Comparison of ENCODE assay signal across 10 cellular contexts in genomic region chr1:199742547-199742946, GRCh38.
A peak's percentile ranks its signal among the peaks of the same experiment; 100 is the strongest.
DNase-seq lines count a peak whose midpoint lies in the region; ATAC-seq lines count a peak whose summit lies in the region.
"Had no signal": no experiment of that assay in that cellular context is flagged by ENCODE, and none has a peak within 500 bp of the region (broad histone marks: within the 10 kb centered on the region; RNA-seq: fewer than 3 reads in every experiment).

No MANE protein-coding gene starts in this region.

- H3K27ac ChIP-seq in GM23248 (peak overlapping the region; percentile 18), epithelial cell of prostate (peak overlapping the region; percentile 91)

- in situ Hi-C loops in GM23248 (cut with MboI) = no loop called here

- DNase-seq in GM23248 (peak; percentile 92), OCI-M1 (lab: John Stamatoyannopoulos, UW) (peak; percentile 54), epithelial cell of prostate (ENCODE audit: low read depth, low spot score) (peak; percentile 86), skeletal muscle cell (ENCODE audit: low read depth) (peak; percentile 93), GF-D8 (lab: John Stamatoyannopoulos, UW) (no peak), cardiac septum (ENCODE audit: low spot score) (no peak)
- DNase-seq: activated CD4-positive, alpha-beta T cell treated with anti-CD3 and anti-CD28 coated beads, Interleukin-2, amount 50 U/mL, for 4 hours; GOT3; NCI-H69 had no signal

- no peak overlapping the region for H2AFZ ChIP-seq in GM23248

- WGBS in GM23248 (ENCODE audit: low coverage in 1 of 2, low lambda C conversion rate in 2 of 2, missing lambda C conversion rate in 2 of 2), 2 experiments = 25 to 28% methylated on average over 2 of the region's 2 CpGs

- no peaks in the 10 kb centered on the region for H3K9me2 ChIP-seq in GM23248 (ENCODE audit: insufficient read depth)

- H3K4me3 ChIP-seq in GM23248 (no peak overlapping the region), skeletal muscle cell (ENCODE audit: low read depth, low read length) (no peak overlapping the region)

- no peak overlapping the region for H3K9ac ChIP-seq in GM23248

- no peaks in the 10 kb centered on the region for H3K27me3 ChIP-seq in GM23248 (replicated peaks; ENCODE audit: insufficient read depth)

- H3K79me2 ChIP-seq in GM23248 (ENCODE audit: insufficient read depth) = no peaks in the 10 kb centered on the region

- no peak for ATAC-seq in GM19395 (IDR thresholded peaks at IDR 0.05; ENCODE audit: unreplicated experiment)

- H3K4me1 ChIP-seq in GM23248 (ENCODE audit: insufficient read depth) = peaks cover 12% of the 10 kb centered on the region

- H3K4me2 ChIP-seq in GM23248 (ENCODE audit: unreplicated experiment) = peak overlapping the region; percentile 23

- peaks cover 3% of the 10 kb centered on the region; the same call in 1 of the 2 replicates for H3F3A ChIP-seq in GM23248 (ENCODE audit: insufficient read depth)

- intact Hi-C loops in cardiac septum (cut with DNase I) = no loop called here

- no peaks in the 10 kb centered on the region for H4K20me1 ChIP-seq in GM23248 (ENCODE audit: insufficient read depth)

- H3K36me3 ChIP-seq in GM23248 (ENCODE audit: low read depth) = no peaks in the 10 kb centered on the region

- H3K9me3 ChIP-seq in GM23248 (ENCODE audit: low read depth) = no peaks in the 10 kb centered on the region

Comparison
In these comparisons a context has a peak if more than half of its experiments do, and no peak if none do; other contexts are left out.
1. DNase-seq: peak in GM23248 (single experiment), OCI-M1 (single experiment), epithelial cell of prostate (single experiment) and skeletal muscle cell (single experiment); none in GF-D8 (single experiment) and cardiac septum (single experiment).